In the genomic region with DNA sequence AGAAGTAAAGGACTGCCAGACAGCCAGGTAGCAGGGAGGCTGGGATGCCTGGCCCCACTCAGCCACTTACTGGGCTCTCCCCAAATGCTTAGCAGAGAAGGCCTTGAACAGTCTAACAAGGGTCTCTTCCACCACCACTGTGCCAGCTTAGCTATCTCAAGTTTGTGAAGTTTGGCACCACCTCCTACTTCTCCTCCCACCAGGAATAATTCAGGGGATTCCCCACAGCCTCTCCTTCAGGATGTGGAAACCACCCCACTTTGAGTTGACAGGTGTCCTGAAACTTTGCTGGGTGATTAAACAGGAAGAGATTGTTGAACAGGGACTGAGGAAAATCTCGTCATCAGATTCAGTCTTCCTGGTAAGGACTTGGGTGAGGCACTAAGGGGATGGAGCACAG, we compare ENCODE assay signal across 18 cellular contexts. TPM values are rescaled to one million over a fixed set of nuclear protein-coding genes. Genes with fewer than 3 reads are reported as not detected.
A peak's percentile ranks its signal among the peaks of the same experiment; 100 is the strongest.
DNase-seq lines count a peak whose midpoint lies in the region; ATAC-seq lines count a peak whose summit lies in the region.
"Had no signal": no experiment of that assay in that cellular context is flagged by ENCODE, and none has a peak within 500 bp of the region (broad histone marks: within the 10 kb centered on the region; RNA-seq: fewer than 3 reads in every experiment).

No MANE protein-coding gene starts in this region.

- H3K9me3 Mint-ChIP-seq in stimulated activated naive CD8-positive, alpha-beta T cell treated with anti-CD3 and anti-CD28 coated beads, Interleukin-15, Interleukin-2, amounts not matched to agents 100 ng/mL and 50 ng/mL, for 24 hours, result no peaks in the 10 kb centered on the region
- H3K9me3 Mint-ChIP-seq in activated T-helper 17 cell treated with anti-CD3 and anti-CD28 coated beads, Interleukin-2, amount 50 U/mL, for 72 hours, result no peaks in the 10 kb centered on the region
- H3K9me3 Mint-ChIP-seq: nephron progenitor cell had no signal

- no peak for ATAC-seq in stimulated activated naive CD8-positive, alpha-beta T cell treated with anti-CD3 and anti-CD28 coated beads, Interleukin-15, Interleukin-2, amounts not matched to agents 100 U/mL and 50 U/mL, for 24 hours
- ATAC-seq in activated T-helper 17 cell treated with anti-CD3 and anti-CD28 coated beads, Interleukin-2, amount 50 U/mL, for 72 hours (replicated peaks), result peak; percentile 25
- ATAC-seq in left colon (peak; percentile 69), HG03139 (IDR thresholded peaks at IDR 0.05; ENCODE audit: unreplicated experiment) (no peak)
- ATAC-seq: left lobe of liver, right lobe of liver had no signal

- H3K27me3 Mint-ChIP-seq in stimulated activated naive CD8-positive, alpha-beta T cell treated with anti-CD3 and anti-CD28 coated beads, Interleukin-15, Interleukin-2, amounts not matched to agents 100 ng/mL and 50 ng/mL, for 24 hours, result no peaks in the 10 kb centered on the region
- H3K27me3 Mint-ChIP-seq in activated T-helper 17 cell treated with anti-CD3 and anti-CD28 coated beads, Interleukin-2, amount 50 U/mL, for 72 hours, result no peaks in the 10 kb centered on the region

- intact Hi-C loops in left colon (cut with DNase I, micrococcal nuclease), result no loop called here

- no peak for DNase-seq in stimulated activated naive CD8-positive, alpha-beta T cell treated with anti-CD3 and anti-CD28 coated beads, Interleukin-15, Interleukin-2, amounts not matched to agents 100 U/mL and 50 U/mL, for 24 hours
- DNase-seq in left colon (peak in 1 of 2 donors; percentile 65), NCI-H2081 (lab: John Stamatoyannopoulos, UW) (no peak), AG08395 (ENCODE audit: low spot score) (no peak)
- DNase-seq: activated CD4-positive, CD25-positive, alpha-beta regulatory T cell treated with anti-CD3 and anti-CD28 coated beads, Interleukin-2, amount 50 U/mL, for 72 hours; H7; head of caudate nucleus; KBM-7; nephron progenitor cell; right lobe of liver; Right ventricle myocardium superior; stimulated activated CD8-positive, alpha-beta memory T cell treated with anti-CD3 and anti-CD28 coated beads, Interleukin-4, amount 100 ng/mL, for 48 hours; SW 1271 had no signal

- H3K4me3 Mint-ChIP-seq in stimulated activated naive CD8-positive, alpha-beta T cell treated with anti-CD3 and anti-CD28 coated beads, Interleukin-15, Interleukin-2, amounts not matched to agents 100 ng/mL and 50 ng/mL, for 24 hours, result no peak overlapping the region
- peak overlapping the region; percentile 67 for H3K4me3 Mint-ChIP-seq in activated T-helper 17 cell treated with anti-CD3 and anti-CD28 coated beads, Interleukin-2, amount 50 U/mL, for 72 hours
- H3K4me3 Mint-ChIP-seq: CD14-positive monocyte, nephron progenitor cell had no signal

- H3K27ac Mint-ChIP-seq in stimulated activated naive CD8-positive, alpha-beta T cell treated with anti-CD3 and anti-CD28 coated beads, Interleukin-15, Interleukin-2, amounts not matched to agents 100 ng/mL and 50 ng/mL, for 24 hours, result peak overlapping the region; percentile 41
- H3K27ac Mint-ChIP-seq in activated T-helper 17 cell treated with anti-CD3 and anti-CD28 coated beads, Interleukin-2, amount 50 U/mL, for 72 hours, result peak overlapping the region; percentile 89
- H3K27ac Mint-ChIP-seq: nephron progenitor cell had no signal

- no peaks in the 10 kb centered on the region for H3K36me3 Mint-ChIP-seq in stimulated activated naive CD8-positive, alpha-beta T cell treated with anti-CD3 and anti-CD28 coated beads, Interleukin-15, Interleukin-2, amounts not matched to agents 100 ng/mL and 50 ng/mL, for 24 hours (ENCODE audit: low read depth)
- H3K36me3 Mint-ChIP-seq in activated T-helper 17 cell treated with anti-CD3 and anti-CD28 coated beads, Interleukin-2, amount 50 U/mL, for 72 hours (ENCODE audit: low read depth), result peaks cover 10% of the 10 kb centered on the region
- H3K36me3 Mint-ChIP-seq: CD14-positive monocyte had no signal

- H3K4me1 Mint-ChIP-seq in stimulated activated naive CD8-positive, alpha-beta T cell treated with anti-CD3 and anti-CD28 coated beads, Interleukin-15, Interleukin-2, amounts not matched to agents 100 ng/mL and 50 ng/mL, for 24 hours (ENCODE audit: low read depth), result peaks cover 85% of the 10 kb centered on the region
- peaks cover 58% of the 10 kb centered on the region for H3K4me1 Mint-ChIP-seq in activated T-helper 17 cell treated with anti-CD3 and anti-CD28 coated beads, Interleukin-2, amount 50 U/mL, for 72 hours

RNA-seq across cellular contexts. Expression of gene ATP1B1, which starts 59.4 kb away (rescaled TPM):
- 10 to 100 TPM in 1 of 2 donors, 1 to 10 TPM in 1; 3.4 to 51.8 TPM for total RNA-seq in activated T-helper 17 cell treated with anti-CD3 and anti-CD28 coated beads, Interleukin-2, amount 50 U/mL, for 72 hours
- total RNA-seq in left colon, result 100 to 1,000 TPM; 697 to 795 TPM

Comparison
In these comparisons a context has a peak if more than half of its experiments do, and no peak if none do; other contexts are left out.
1. ATAC-seq: peak in activated T-helper 17 cell treated with anti-CD3 and anti-CD28 coated beads, Interleukin-2, amount 50 U/mL, for 72 hours (single experiment) and left colon (single experiment); none in stimulated activated naive CD8-positive, alpha-beta T cell treated with anti-CD3 and anti-CD28 coated beads, Interleukin-15, Interleukin-2, amounts not matched to agents 100 U/mL and 50 U/mL, for 24 hours (single experiment) and HG03139 (single experiment).
2. RNA of gene ATP1B1, which starts 59.4 kb away (total RNA-seq): 697 to 795 TPM in left colon; 3.4 to 51.8 TPM in activated T-helper 17 cell treated with anti-CD3 and anti-CD28 coated beads, Interleukin-2, amount 50 U/mL, for 72 hours; every median in the first group is over 10 times any median in the second.